In the genomic region with DNA sequence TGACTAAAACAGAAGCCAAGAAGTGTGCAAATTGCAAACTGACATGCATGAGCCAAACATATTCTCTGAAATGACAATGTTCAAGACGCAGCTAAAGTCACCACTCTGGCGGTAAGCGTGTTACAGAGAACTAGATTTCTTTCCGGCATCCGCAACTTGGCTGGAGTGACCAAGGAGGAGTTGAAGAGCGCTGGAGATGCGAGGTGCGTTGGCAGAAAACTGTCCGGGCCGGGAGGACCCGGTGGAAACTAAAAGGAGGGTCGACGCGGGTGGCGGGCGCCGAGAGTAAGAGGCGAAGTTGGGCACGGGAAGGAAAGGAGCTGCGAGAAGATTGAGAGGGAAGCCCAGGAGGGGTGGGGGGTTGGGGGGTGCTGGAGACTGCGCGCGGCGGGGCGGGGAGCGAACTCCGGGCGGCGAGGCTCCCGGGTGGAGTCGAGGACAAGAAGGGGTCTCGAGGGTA, we compare ENCODE assay signal across 8 cellular contexts. TPM values are rescaled to one million over a fixed set of nuclear protein-coding genes. Genes with fewer than 3 reads are reported as not detected.
DNase-seq lines count a peak whose midpoint lies in the region; ATAC-seq, FAIRE-seq and TF ChIP-seq lines count a peak whose summit lies in the region.

No MANE protein-coding gene starts in this region.

- peaks cover 17 to 43% of the 10 kb centered on the region in 2 experiments for H3K4me1 ChIP-seq in HCT116 (ENCODE audit: control insufficient read depth in 1 of 2, insufficient read depth in 2 of 2, low read length in 2 of 2)
- no peaks in the 10 kb centered on the region for H3K4me1 ChIP-seq in Panc1 (ENCODE audit: control insufficient read depth, insufficient read depth, low read length)
- peaks cover 7% of the 10 kb centered on the region for H3K4me1 ChIP-seq in astrocyte (ENCODE audit: insufficient read depth, low read length)

- BruUV-seq in HCT116 (replicated peaks; lab: Mats Ljungman, UMichigan) (no TSS peak), Panc1 (replicated peaks; lab: Mats Ljungman, UMichigan) (no TSS peak)

- peak overlapping the region; percentile 95 for H3K4me3 Mint-ChIP-seq in astrocyte (ENCODE audit: unreplicated experiment)

- RAD21 ChIA-PET in HCT116 (lab: Charles Lee; ENCODE audit: low non-redundant PET in 1 of 2, low total read pairs in 2 of 2, uncharacterized antibody in 2 of 2, unreplicated experiment in 2 of 2): no interaction called here

- peak; percentile 71 for DNase-seq in G401 (ENCODE audit: low spot score)
- DNase-seq in HCT116 (ENCODE audit: low read depth, low spot score): no peak
- no peak for DNase-seq in Panc1 (ENCODE audit: low read depth, low spot score)
- peak; percentile 26 for DNase-seq in astrocyte (ENCODE audit: low read depth)
- peak; percentile 38 for DNase-seq in iris pigment epithelial cell (ENCODE audit: low read depth)
- DNase-seq in stimulated activated CD8-positive, alpha-beta memory T cell treated with anti-CD3 and anti-CD28 coated beads, Interleukin-4, amount 100 ng/mL, for 48 hours: peak; percentile 62
- no peak for DNase-seq in NCI-H1048 (lab: John Stamatoyannopoulos, UW)
- DNase-seq in occipital lobe (lab: John Stamatoyannopoulos, UW): no peak

- no peak for FAIRE-seq in astrocyte (lab: Jason Lieb, UNC)

- H3K27me3 ChIP-seq in HCT116 (ENCODE audit: insufficient read depth, low read length) (no peaks in the 10 kb centered on the region), Panc1 (ENCODE audit: control insufficient read depth, insufficient read depth, low read length) (no peaks in the 10 kb centered on the region; the same call in none of the 2 replicates), astrocyte (ENCODE audit: insufficient read depth, low read length) (no peaks in the 10 kb centered on the region)

- H3K4me2 ChIP-seq in HCT116 (ENCODE audit: low read length) (peak overlapping the region; percentile 88), astrocyte (ENCODE audit: low read length) (peak overlapping the region; percentile 88)

- TF ChIP-seq CTCF in HCT116 (IDR thresholded peaks at IDR 0.05 in 2 of 3, conservative IDR thresholded peaks at IDR 0.05 in 1 of 3; ENCODE audit: borderline replicate concordance in 1 of 3, insufficient read depth in 1 of 3, low read depth in 2 of 3, low read length in 2 of 3) (no peak), Panc1 (IDR thresholded peaks at IDR 0.05) (no peak), astrocyte (IDR thresholded peaks at IDR 0.05; ENCODE audit: insufficient read depth, low read depth, low read length) (no peak)

- H3K79me2 ChIP-seq in HCT116 (ENCODE audit: insufficient read depth, low read length) (peaks cover 38% of the 10 kb centered on the region), astrocyte (ENCODE audit: insufficient read depth, low read length) (peaks cover 7% of the 10 kb centered on the region)

- POLR2A ChIA-PET in HCT116 (lab: Charles Lee) (no interaction called here), Panc1 (lab: Charles Lee) (no interaction called here)

- H3K4me1 Mint-ChIP-seq in astrocyte (ENCODE audit: low read depth, unreplicated experiment): peaks cover 18% of the 10 kb centered on the region

- TF ChIP-seq POLR2A in HCT116 (IDR thresholded peaks at IDR 0.05; ENCODE audit: borderline replicate concordance, extremely low read depth, insufficient read depth, insufficient read length): no peak

- peak overlapping the region; percentile 93 for H3K27ac Mint-ChIP-seq in astrocyte (ENCODE audit: unreplicated experiment)

- in situ Hi-C loops in G401 (cut with HindIII; ENCODE audit: low sequenced_read_pairs) (no loop called here), Panc1 (cut with HindIII; ENCODE audit: low pct_unique_long_range_greater_than_20kb, low sequenced_read_pairs) (no loop called here)

- no peaks in the 10 kb centered on the region for H3K36me3 ChIP-seq in HCT116 (ENCODE audit: control insufficient read depth in 1 of 2, insufficient read depth in 2 of 2, low read length in 2 of 2)
- no peaks in the 10 kb centered on the region for H3K36me3 ChIP-seq in Panc1 (ENCODE audit: control insufficient read depth, insufficient read depth, low read length)
- H3K36me3 ChIP-seq in astrocyte (ENCODE audit: insufficient read depth, low read length): no peaks in the 10 kb centered on the region

- no peaks in the 10 kb centered on the region for H3K9me3 Mint-ChIP-seq in astrocyte (ENCODE audit: unreplicated experiment)

- no peak overlapping the region for H2AFZ ChIP-seq in HCT116 (ENCODE audit: low read depth, low read length, poor library complexity, severe bottlenecking)
- H2AFZ ChIP-seq in astrocyte (ENCODE audit: low read depth, low read length): peak overlapping the region; percentile 70

- intact Hi-C loops in HCT116 (cut with micrococcal nuclease) (loop anchor here (5.0 kb wide), 1 partner anchor 420 kb away; no protein-coding TSS in a partner anchor), Panc1 (cut with micrococcal nuclease; ENCODE audit: unreplicated experiment) (no loop called here)

- peak overlapping the region; percentile 61; the same call in 1 of the 2 replicates for H3K27ac ChIP-seq in HCT116 (ENCODE audit: low read depth, low read length)
- no peak overlapping the region for H3K27ac ChIP-seq in Panc1 (ENCODE audit: low read length)
- no peak overlapping the region for H3K27ac ChIP-seq in astrocyte (ENCODE audit: low read depth, low read length)

- CTCF ChIA-PET in HCT116 (lab: Charles Lee) (no interaction called here), Panc1 (lab: Charles Lee) (no interaction called here)

- ATAC-seq in HCT116 (peak; percentile 11), Panc1 (peak; percentile 46; the same call in 1 of the 2 replicates)

- no peak for TF ChIP-seq RAD21 in HCT116 (IDR thresholded peaks at IDR 0.05; ENCODE audit: low read depth)

- no peaks in the 10 kb centered on the region for H3K27me3 Mint-ChIP-seq in astrocyte (ENCODE audit: low read depth, unreplicated experiment)

- no peaks in the 10 kb centered on the region for H3K9me2 ChIP-seq in HCT116 (ENCODE audit: insufficient read depth)

- H3K9me3 ChIP-seq in HCT116 (ENCODE audit: control insufficient read depth in 1 of 2, insufficient read depth in 1 of 2, low read depth in 1 of 2, low read length in 2 of 2) (no peaks in the 10 kb centered on the region), Panc1 (ENCODE audit: control insufficient read depth, insufficient read depth, low read depth, low read length) (no peaks in the 10 kb centered on the region), astrocyte (ENCODE audit: insufficient read depth, low read depth, low read length) (no peaks in the 10 kb centered on the region)

- peak overlapping the region; percentile 76 for H3K9ac ChIP-seq in HCT116 (ENCODE audit: low read length)
- peak overlapping the region; percentile 68 for H3K9ac ChIP-seq in astrocyte (ENCODE audit: low read length)

- peaks cover 3% of the 10 kb centered on the region for H3K36me3 Mint-ChIP-seq in astrocyte (ENCODE audit: low read depth, unreplicated experiment)

- H3K4me3 ChIP-seq in HCT116 (replicated peaks in 1 of 2; ENCODE audit: low read depth in 1 of 2, low read length in 2 of 2) (peak overlapping the region; percentile 73 to 92), Panc1 (ENCODE audit: low read depth in 2 of 2, low read length in 2 of 2) (peak overlapping the region; percentile 33 to 43), astrocyte (ENCODE audit: insufficient read depth, low read depth, low read length) (peak overlapping the region; percentile 64)

- no peaks in the 10 kb centered on the region for H4K20me1 ChIP-seq in HCT116 (ENCODE audit: insufficient read depth)
- no peaks in the 10 kb centered on the region for H4K20me1 ChIP-seq in astrocyte (ENCODE audit: insufficient read depth, low read length)

TF ChIP-seq in HCT116, 20 proteins besides CTCF, POLR2A, EP300 and RAD21 (continues in another document):
- TF ChIP-seq TCF7L2 (IDR thresholded peaks at IDR 0.05; ENCODE audit: borderline replicate concordance, extremely low read depth, insufficient read depth, insufficient read length): no peak
- no peak for TF ChIP-seq EZH2 (IDR thresholded peaks at IDR 0.05)
- TF ChIP-seq MAX (IDR thresholded peaks at IDR 0.05): no peak
- no peak for TF ChIP-seq SP1 (IDR thresholded peaks at IDR 0.05; ENCODE audit: low read depth)
- no peak for TF ChIP-seq SRF (IDR thresholded peaks at IDR 0.05; ENCODE audit: low read depth)
- TF ChIP-seq EZH2phosphoT487 (IDR thresholded peaks at IDR 0.05; ENCODE audit: borderline replicate concordance): no peak
- TF ChIP-seq POLR2AphosphoS5 (IDR thresholded peaks at IDR 0.05; ENCODE audit: low read depth, low read length): no peak
- no peak for TF ChIP-seq ZFX (IDR thresholded peaks at IDR 0.05)
- TF ChIP-seq ATF3 (IDR thresholded peaks at IDR 0.05): no peak

RNA-seq across cellular contexts. Expression of gene SEL1L3, which starts 0.8 kb away (rescaled TPM):
- 133 and 134 TPM in 2 replicates for total RNA-seq in G401 (2014; rRNA removed; shearing (Covaris generic))
- total RNA-seq in HCT116 (2021; ENCODE audit: unreplicated experiment): 45.0 TPM
- polyA plus RNA-seq in HCT116 (2012): 45.4 and 56.0 TPM in 2 replicates
- total RNA-seq in Panc1 (2021; ENCODE audit: unreplicated experiment): 1.1 TPM
- 0.63 TPM for polyA plus RNA-seq in Panc1 (2012; ENCODE audit: insufficient read length)
- 24.9 and 32.7 TPM in 2 replicates for total RNA-seq in astrocyte
- total RNA-seq in occipital lobe: 92.3 TPM

RNA-seq across cellular contexts. Expression of gene SMIM20, which starts 52.0 kb away (rescaled TPM):
- 99.6 and 111 TPM in 2 replicates for total RNA-seq in G401 (2014; rRNA removed; shearing (Covaris generic))
- total RNA-seq in HCT116 (2021; ENCODE audit: unreplicated experiment) (36.9 TPM), Panc1 (2021; ENCODE audit: unreplicated experiment) (16.5 TPM), astrocyte (19.4 and 22.3 TPM in 2 replicates), occipital lobe (15.6 TPM)
- polyA plus RNA-seq in HCT116 (2012): 22.4 and 32.0 TPM in 2 replicates
- 14.4 TPM for polyA plus RNA-seq in Panc1 (2012; ENCODE audit: insufficient read length)

Comparison
In these comparisons a context has a peak if more than half of its experiments do, and no peak if none do; other contexts are left out.
1. DNase-seq: peak in G401 (single experiment), astrocyte (single experiment), iris pigment epithelial cell (single experiment) and stimulated activated CD8-positive, alpha-beta memory T cell treated with anti-CD3 and anti-CD28 coated beads, Interleukin-4, amount 100 ng/mL, for 48 hours (single experiment); none in HCT116 (single experiment), Panc1 (single experiment), NCI-H1048 (single experiment) and occipital lobe (single experiment).
2. RNA of gene SEL1L3, which starts 0.8 kb away (total RNA-seq): 133 to 134 TPM in G401, 92.3 TPM in occipital lobe (single experiment), 45.0 TPM in HCT116 (single experiment) and 24.9 to 32.7 TPM in astrocyte; 1.1 TPM in Panc1 (single experiment); every median in the first group is over 10 times any median in the second.
3. Peak in every context shown above with its lines, with median percentiles within 50 percentile points of each other: H3K4me3 ChIP-seq.